1 cellular context compared by ENCODE assay signal in genomic region chr1:1597275-1597930, GRCh38.
TF ChIP-seq lines count a peak whose summit lies in the region.

No MANE protein-coding gene starts in this region.

TF ChIP-seq in GM12878, 131 proteins besides CTCF, POLR2A, EP300 and RAD21:
- TF ChIP-seq E2F4 (IDR thresholded peaks at IDR 0.05; ENCODE audit: low read depth, low read length) (no peak), ZBTB33 (IDR thresholded peaks at IDR 0.05) (0 out of 2 replicates have a peak, but pooled peaks have one; percentile 44), PBX3 (IDR thresholded peaks at IDR 0.05; ENCODE audit: insufficient replicate concordance, low read depth, low read length) (no peak), PAX5 (IDR thresholded peaks at IDR 0.05; ENCODE audit: borderline replicate concordance, low read depth, low read length) (peak; percentile 47; the same call in 1 of the 2 replicates), BCL3 (IDR thresholded peaks at IDR 0.05; ENCODE audit: borderline replicate concordance, insufficient read depth, low read depth, low read length, poor library complexity, severe bottlenecking) (no peak), SPI1 (IDR thresholded peaks at IDR 0.05; ENCODE audit: borderline replicate concordance, insufficient read depth, low read depth, low read length) (no peak), BHLHE40 (IDR thresholded peaks at IDR 0.05; ENCODE audit: borderline replicate concordance in 1 of 2, low read depth in 2 of 2, low read length in 1 of 2) (peak; percentile 11 to 56; a peak in 1 of 4 replicates), KDM1A (IDR thresholded peaks at IDR 0.05; ENCODE audit: borderline replicate concordance) (no peak), EED (IDR thresholded peaks at IDR 0.05; ENCODE audit: low read depth) (peak; percentile 52; the same call in 1 of the 2 replicates)
